In genomic region chr3:174336774-174337173, GRCh38 we compare ENCODE assay signal across 25 cellular contexts.
"Had no signal": no experiment of that assay in that cellular context is flagged by ENCODE, and none has a peak within 500 bp of the region (broad histone marks: within the 10 kb centered on the region; RNA-seq: fewer than 3 reads in every experiment).

No MANE protein-coding gene starts in this region.

- H3K27ac ChIP-seq: cardiac muscle cell, epithelial cell of prostate, ovary, right lobe of liver, tibial artery, VCaP had no signal

- H3K4me1 Mint-ChIP-seq: activated CD4-positive, alpha-beta T cell treated with anti-CD3 and anti-CD28 coated beads, Interleukin-2, amount 10 ng/mL, durations not matched to agents 7 days and 5 days; neural crest cell; stimulated activated effector memory CD8-positive, alpha-beta T cell treated with anti-CD3 and anti-CD28 coated beads, Interleukin-12 subunit alpha, Interleukin-12 subunit beta, amount 100 ng/mL, for 72 hours; stimulated activated naive CD8-positive, alpha-beta T cell treated with anti-CD3 and anti-CD28 coated beads, Interleukin-15, amount 100 ng/mL, for 72 hours had no signal

- H3K4me3 ChIP-seq: body of pancreas, cardiac muscle cell, heart right ventricle, lung, ovary, right lobe of liver, tibial artery had no signal

- DNase-seq: activated CD4-positive, alpha-beta T cell treated with anti-CD3 and anti-CD28 coated beads, Interleukin-2, amount 10 ng/mL, durations not matched to agents 7 days and 5 days; activated CD4-positive, CD25-positive, alpha-beta regulatory T cell treated with anti-CD3 and anti-CD28 coated beads, Interleukin-2, amount 50 U/mL, for 72 hours; activated CD8-positive, alpha-beta T cell treated with anti-CD3 and anti-CD28 coated beads for 36 hours; activated gamma-delta T cell; activated naive CD4-positive, alpha-beta T cell treated with anti-CD3 and anti-CD28 coated beads, Interleukin-2, amount 50 U/mL, for 16 hours; anterior cingulate cortex; body of pancreas; cortex of kidney; heart right ventricle; islet precursor cell; left cardiac atrium; naive thymus-derived CD4-positive, alpha-beta T cell; ovary; right lobe of liver; small intestine; stimulated activated CD4-positive, alpha-beta T cell treated with anti-CD3 and anti-CD28 coated beads, Interleukin-2, amount 100 ng/mL, for 24 hours; stimulated activated naive CD8-positive, alpha-beta T cell treated with anti-CD3 and anti-CD28 coated beads, Interleukin-15, amount 100 ng/mL, for 72 hours; tibial artery had no signal

- H3K36me3 ChIP-seq: cardiac muscle cell, heart right ventricle, ovary, right lobe of liver, tibial artery had no signal

- ATAC-seq: activated CD8-positive, alpha-beta T cell treated with anti-CD3 and anti-CD28 coated beads for 36 hours; body of pancreas; stimulated activated effector memory CD8-positive, alpha-beta T cell treated with anti-CD3 and anti-CD28 coated beads, Interleukin-12 subunit alpha, Interleukin-12 subunit beta, amount 100 ng/mL, for 72 hours; stimulated activated naive CD8-positive, alpha-beta T cell treated with anti-CD3 and anti-CD28 coated beads, Interleukin-15, amount 100 ng/mL, for 72 hours had no signal

- H3K4me1 ChIP-seq: body of pancreas, right lobe of liver, tibial artery had no signal

- H3K9me3 Mint-ChIP-seq: activated CD4-positive, alpha-beta T cell treated with anti-CD3 and anti-CD28 coated beads, Interleukin-2, amount 10 ng/mL, durations not matched to agents 7 days and 5 days; activated T-helper 1 cell treated with anti-CD3 and anti-CD28 coated beads, Interleukin-12 subunit alpha, Interleukin-12 subunit beta, Interleukin-2, Interleukin-4 antibody, amounts not matched to agents 30 ng/mL and 10 ng/mL and 1 ng/mL, durations not matched to agents 14 hours and 24 hours and 36 hours; neural crest cell had no signal

- H3K27ac Mint-ChIP-seq: activated CD4-positive, alpha-beta T cell treated with anti-CD3 and anti-CD28 coated beads, Interleukin-2, amount 10 ng/mL, durations not matched to agents 7 days and 5 days; activated CD8-positive, alpha-beta T cell treated with anti-CD3 and anti-CD28 coated beads for 36 hours; activated T-helper 1 cell treated with anti-CD3 and anti-CD28 coated beads, Interleukin-12 subunit alpha, Interleukin-12 subunit beta, Interleukin-2, Interleukin-4 antibody, amounts not matched to agents 30 ng/mL and 10 ng/mL and 1 ng/mL, durations not matched to agents 14 hours and 24 hours and 36 hours; naive thymus-derived CD4-positive, alpha-beta T cell; stimulated activated effector memory CD8-positive, alpha-beta T cell treated with anti-CD3 and anti-CD28 coated beads, Interleukin-12 subunit alpha, Interleukin-12 subunit beta, amount 100 ng/mL, for 72 hours; stimulated activated naive CD8-positive, alpha-beta T cell treated with anti-CD3 and anti-CD28 coated beads, Interleukin-15, amount 100 ng/mL, for 72 hours had no signal

- H3K4me3 Mint-ChIP-seq: activated CD4-positive, alpha-beta T cell treated with anti-CD3 and anti-CD28 coated beads, Interleukin-2, amount 10 ng/mL, durations not matched to agents 7 days and 5 days; activated CD8-positive, alpha-beta T cell treated with anti-CD3 and anti-CD28 coated beads for 36 hours; activated T-helper 1 cell treated with anti-CD3 and anti-CD28 coated beads, Interleukin-12 subunit alpha, Interleukin-12 subunit beta, Interleukin-2, Interleukin-4 antibody, amounts not matched to agents 30 ng/mL and 10 ng/mL and 1 ng/mL, durations not matched to agents 14 hours and 24 hours and 36 hours; naive thymus-derived CD4-positive, alpha-beta T cell; neural crest cell; stimulated activated effector memory CD8-positive, alpha-beta T cell treated with anti-CD3 and anti-CD28 coated beads, Interleukin-12 subunit alpha, Interleukin-12 subunit beta, amount 100 ng/mL, for 72 hours; stimulated activated naive CD8-positive, alpha-beta T cell treated with anti-CD3 and anti-CD28 coated beads, Interleukin-15, amount 100 ng/mL, for 72 hours had no signal

- H3K27me3 ChIP-seq: body of pancreas, cardiac muscle cell, heart right ventricle, ovary, right lobe of liver, tibial artery had no signal

- H3K27me3 Mint-ChIP-seq: activated CD4-positive, alpha-beta T cell treated with anti-CD3 and anti-CD28 coated beads, Interleukin-2, amount 10 ng/mL, durations not matched to agents 7 days and 5 days; activated CD8-positive, alpha-beta T cell treated with anti-CD3 and anti-CD28 coated beads for 36 hours; naive thymus-derived CD4-positive, alpha-beta T cell; stimulated activated naive CD8-positive, alpha-beta T cell treated with anti-CD3 and anti-CD28 coated beads, Interleukin-15, amount 100 ng/mL, for 72 hours had no signal

- H3K9me3 ChIP-seq: body of pancreas, heart right ventricle, ovary, right lobe of liver, tibial artery had no signal

- H3K36me3 Mint-ChIP-seq: naive thymus-derived CD4-positive, alpha-beta T cell; stimulated activated effector memory CD8-positive, alpha-beta T cell treated with anti-CD3 and anti-CD28 coated beads, Interleukin-12 subunit alpha, Interleukin-12 subunit beta, amount 100 ng/mL, for 72 hours had no signal
